Comparison of ENCODE assay signal across 22 cellular contexts in the genomic region with DNA sequence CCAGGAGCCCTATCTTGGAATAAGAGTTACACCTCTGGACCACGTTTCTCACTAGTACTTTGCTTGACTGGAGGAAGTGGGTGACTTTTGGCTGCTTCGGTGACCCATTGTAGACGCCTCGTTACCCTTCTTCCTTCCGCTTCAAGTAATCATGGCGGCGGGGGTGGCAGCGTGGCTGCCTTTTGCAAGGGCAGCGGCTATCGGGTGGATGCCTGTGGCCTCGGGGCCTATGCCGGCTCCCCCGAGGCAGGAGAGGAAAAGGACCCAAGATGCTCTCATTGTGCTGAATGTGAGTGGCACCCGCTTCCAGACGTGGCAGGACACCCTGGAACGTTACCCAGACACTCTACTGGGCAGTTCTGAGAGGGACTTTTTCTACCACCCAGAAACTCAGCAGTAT. TPM values are rescaled to one million over a fixed set of nuclear protein-coding genes. Genes with fewer than 3 reads are reported as not detected.
DNase-seq lines count a peak whose midpoint lies in the region; TF ChIP-seq lines count a peak whose summit lies in the region.
"Had no signal": no experiment of that assay in that cellular context is flagged by ENCODE, and none has a peak within 500 bp of the region (broad histone marks: within the 10 kb centered on the region; RNA-seq: fewer than 3 reads in every experiment).

No MANE protein-coding gene starts in this region.

- no peak overlapping the region for H3K27ac Mint-ChIP-seq in progenitor cell of endocrine pancreas
- H3K27ac Mint-ChIP-seq in activated naive CD8-positive, alpha-beta T cell treated with anti-CD3 and anti-CD28 coated beads for 36 hours, result no peak overlapping the region
- H3K27ac Mint-ChIP-seq: activated T-cell treated with anti-CD3 and anti-CD28 coated beads, Interleukin-2, amount 50 U/mL, for 72 hours; CD8-positive, alpha-beta T cell had no signal

- H3K4me3 Mint-ChIP-seq in progenitor cell of endocrine pancreas (ENCODE audit: low read depth), result peak overlapping the region; percentile 93
- no peak overlapping the region for H3K4me3 Mint-ChIP-seq in activated naive CD8-positive, alpha-beta T cell treated with anti-CD3 and anti-CD28 coated beads for 36 hours
- H3K4me3 Mint-ChIP-seq: CD8-positive, alpha-beta T cell had no signal

- H3K9me3 Mint-ChIP-seq in progenitor cell of endocrine pancreas (ENCODE audit: low read depth), result no peaks in the 10 kb centered on the region
- H3K9me3 Mint-ChIP-seq in activated naive CD8-positive, alpha-beta T cell treated with anti-CD3 and anti-CD28 coated beads for 36 hours, result peaks cover 2% of the 10 kb centered on the region

- no peak overlapping the region for H3K9ac ChIP-seq in iPS-18a (ENCODE audit: low read length)
- H3K9ac ChIP-seq: GM23248 had no signal

- no peak overlapping the region for H3K27ac ChIP-seq in WERI-Rb-1
- H3K27ac ChIP-seq in iPS-18a (ENCODE audit: low read length), result no peak overlapping the region
- H3K27ac ChIP-seq: foreskin keratinocyte, GM23248, hepatocyte, sigmoid colon had no signal

- peaks cover 10% of the 10 kb centered on the region for H3K36me3 Mint-ChIP-seq in progenitor cell of endocrine pancreas (ENCODE audit: insufficient read depth)
- H3K36me3 Mint-ChIP-seq in activated naive CD8-positive, alpha-beta T cell treated with anti-CD3 and anti-CD28 coated beads for 36 hours, result no peaks in the 10 kb centered on the region
- H3K36me3 Mint-ChIP-seq: CD8-positive, alpha-beta T cell had no signal

- DNase-seq in WERI-Rb-1 (peak; percentile 10), progenitor cell of endocrine pancreas (ENCODE audit: low spot score, unreplicated experiment) (no peak), NCI-H226 (no peak)
- no peak for DNase-seq in effector CD8-positive, alpha-beta T cell (lab: John Stamatoyannopoulos, UW)
- no peak for DNase-seq in activated naive CD8-positive, alpha-beta T cell treated with anti-CD3 and anti-CD28 coated beads for 36 hours
- DNase-seq: activated CD4-positive, alpha-beta T cell treated with anti-CD3 and anti-CD28 coated beads for 48 hours; activated naive CD4-positive, alpha-beta T cell treated with anti-CD3 and anti-CD28 coated beads, Interleukin-2, amount 50 U/mL, for 16 hours; activated T-cell treated with anti-CD3 and anti-CD28 coated beads, Interleukin-2, amount 50 U/mL, for 72 hours; CD8-positive, alpha-beta T cell; central memory CD4-positive, alpha-beta T cell; DMS153; foreskin keratinocyte; GM23248; NCI-H446; NK-92 treated with Interleukin-12 subunit alpha and Interleukin-12 subunit beta, amount 100 ng/mL, for 24 hours; sigmoid colon; stimulated activated CD8-positive, alpha-beta memory T cell treated with anti-CD3 and anti-CD28 coated beads, Interleukin-4, amount 100 ng/mL, for 48 hours had no signal

- peak overlapping the region; percentile 75 for H3K4me3 ChIP-seq in GM12875 (ENCODE audit: low read depth, low read length)
- no peak overlapping the region for H3K4me3 ChIP-seq in WERI-Rb-1 (ENCODE audit: low read depth, low read length)
- H3K4me3 ChIP-seq in iPS-18a (ENCODE audit: low read length), result peak overlapping the region; percentile 77

- TF ChIP-seq CTCF in GM12875 (IDR thresholded peaks at IDR 0.05; ENCODE audit: borderline replicate concordance, insufficient read depth, low read depth, low read length), result no peak
- TF ChIP-seq CTCF in WERI-Rb-1 (IDR thresholded peaks at IDR 0.05; ENCODE audit: low read depth, low read length), result no peak
- no peak for TF ChIP-seq CTCF in progenitor cell of endocrine pancreas (IDR thresholded peaks at IDR 0.05; ENCODE audit: unreplicated experiment)

- no peaks in the 10 kb centered on the region for H3K36me3 ChIP-seq in WERI-Rb-1
- H3K36me3 ChIP-seq in iPS-18a (ENCODE audit: control insufficient read depth, low read depth, low read length), result no peaks in the 10 kb centered on the region
- H3K36me3 ChIP-seq: ovary, sigmoid colon had no signal

- peaks cover 16% of the 10 kb centered on the region for H3K27me3 Mint-ChIP-seq in progenitor cell of endocrine pancreas
- H3K27me3 Mint-ChIP-seq in activated naive CD8-positive, alpha-beta T cell treated with anti-CD3 and anti-CD28 coated beads for 36 hours, result peaks cover 48% of the 10 kb centered on the region

- peaks cover 18% of the 10 kb centered on the region for H3K4me1 Mint-ChIP-seq in progenitor cell of endocrine pancreas (ENCODE audit: low read depth)
- H3K4me1 Mint-ChIP-seq in activated naive CD8-positive, alpha-beta T cell treated with anti-CD3 and anti-CD28 coated beads for 36 hours, result peaks cover 4% of the 10 kb centered on the region

- no peaks in the 10 kb centered on the region for H3K27me3 ChIP-seq in WERI-Rb-1 (ENCODE audit: insufficient read depth, low read depth, severe bottlenecking)
- peaks cover 19% of the 10 kb centered on the region for H3K27me3 ChIP-seq in iPS-18a (ENCODE audit: control insufficient read depth, insufficient read depth, low read length)
- H3K27me3 ChIP-seq: ovary had no signal

- H3K9me3 ChIP-seq in WERI-Rb-1 (ENCODE audit: severe bottlenecking) (no peaks in the 10 kb centered on the region), iPS-18a (ENCODE audit: control insufficient read depth, low read depth, low read length) (no peaks in the 10 kb centered on the region)
- H3K9me3 ChIP-seq: ovary, sigmoid colon had no signal

- peaks cover 17% of the 10 kb centered on the region for H3K4me1 ChIP-seq in iPS-18a (ENCODE audit: control insufficient read depth, low read depth, low read length)
- H3K4me1 ChIP-seq: foreskin keratinocyte had no signal

RNA-seq across cellular contexts. Expression of a gene that starts 1.5 kb away (rescaled TPM):
- 12.7 and 13.7 TPM in 2 replicates for total RNA-seq in progenitor cell of endocrine pancreas
- not detected for total RNA-seq in activated naive CD8-positive, alpha-beta T cell treated with anti-CD3 and anti-CD28 coated beads for 36 hours
- total RNA-seq: activated T-cell treated with anti-CD3 and anti-CD28 coated beads, Interleukin-2, amount 50 U/mL, for 72 hours; CD8-positive, alpha-beta T cell; foreskin keratinocyte; T-helper 1 cell treated with Interleukin-12 subunit alpha and Interleukin-12 subunit beta and Interleukin-4 antibody, amounts not matched to agents 30 ng/mL and 1 ng/mL, for 36 hours had no signal

Comparison
In these comparisons a context has a peak if more than half of its experiments do, and no peak if none do; other contexts are left out.
1. RNA of a gene that starts 1.5 kb away (total RNA-seq): 12.7 to 13.7 TPM in progenitor cell of endocrine pancreas; not detected in activated naive CD8-positive, alpha-beta T cell treated with anti-CD3 and anti-CD28 coated beads for 36 hours; every median in the first group is over 10 times any median in the second.